12 cellular contexts compared by ENCODE assay signal in the genomic region with DNA sequence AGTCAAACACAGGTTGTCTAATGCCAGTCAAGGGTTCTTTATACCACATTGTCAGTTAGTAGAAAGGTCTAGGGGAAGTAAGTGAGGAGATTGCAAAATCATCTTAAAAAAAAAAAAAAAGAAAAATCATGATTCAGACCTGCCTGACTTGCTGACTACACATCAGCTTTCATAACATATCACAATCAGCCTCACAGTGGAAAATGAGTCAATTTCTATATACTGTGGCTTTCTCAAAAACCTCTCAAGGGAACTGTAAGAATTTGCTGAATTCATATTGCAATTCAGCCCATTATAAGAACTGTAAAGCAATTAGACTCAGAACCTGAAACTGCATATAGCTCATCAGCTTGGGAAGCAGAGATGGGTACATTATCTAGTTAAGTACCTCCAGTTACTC.
DNase-seq lines count a peak whose midpoint lies in the region; ATAC-seq and TF ChIP-seq lines count a peak whose summit lies in the region.
"Had no signal": no experiment of that assay in that cellular context is flagged by ENCODE, and none has a peak within 500 bp of the region (broad histone marks: within the 10 kb centered on the region; RNA-seq: fewer than 3 reads in every experiment).

No MANE protein-coding gene starts in this region.

- DNase-seq in activated CD8-positive, alpha-beta T cell treated with anti-CD3 and anti-CD28 coated beads for 36 hours: no peak
- no peak for DNase-seq in activated CD8-positive, alpha-beta T cell treated with anti-CD3 and anti-CD28 coated beads, Interleukin-2, amount 10 ng/mL, durations not matched to agents 7 days and 5 days
- peak; percentile 42 for DNase-seq in RKO (ENCODE audit: low spot score)
- peak; percentile 91 for DNase-seq in fibroblast of pulmonary artery (ENCODE audit: low read depth)
- no peak for DNase-seq in thoracic aorta (ENCODE audit: low spot score)
- DNase-seq in activated CD8-positive, alpha-beta memory T cell treated with anti-CD3 and anti-CD28 coated beads, Interleukin-2, amount 10 ng/mL, durations not matched to agents 7 days and 5 days: no peak
- DNase-seq in SJCRH30: no peak
- DNase-seq: NCI-H526; stimulated activated CD4-positive, alpha-beta T cell treated with anti-CD3 and anti-CD28 coated beads, Interleukin-2, amount 100 ng/mL, for 24 hours had no signal

- ATAC-seq in activated CD8-positive, alpha-beta T cell treated with anti-CD3 and anti-CD28 coated beads for 36 hours: peak; percentile 51
- ATAC-seq in activated CD8-positive, alpha-beta T cell treated with anti-CD3 and anti-CD28 coated beads, Interleukin-2, amount 10 ng/mL, durations not matched to agents 7 days and 5 days: no peak
- ATAC-seq in thoracic aorta (ENCODE audit: insufficient number of reproducible peaks, low FRiP score, low read depth): peak; percentile 46
- ATAC-seq in GM18868 (IDR thresholded peaks at IDR 0.05; ENCODE audit: unreplicated experiment): no peak
- no peak for ATAC-seq in activated CD8-positive, alpha-beta memory T cell treated with anti-CD3 and anti-CD28 coated beads, Interleukin-2, amount 10 ng/mL, durations not matched to agents 7 days and 5 days

- H3K36me3 ChIP-seq in thoracic aorta (no peaks in the 10 kb centered on the region), SJCRH30 (no peaks in the 10 kb centered on the region)
- H3K36me3 ChIP-seq: BLaER1 had no signal

- no peaks in the 10 kb centered on the region for H3K27me3 Mint-ChIP-seq in activated CD8-positive, alpha-beta T cell treated with anti-CD3 and anti-CD28 coated beads for 36 hours
- no peaks in the 10 kb centered on the region for H3K27me3 Mint-ChIP-seq in activated CD8-positive, alpha-beta T cell treated with anti-CD3 and anti-CD28 coated beads, Interleukin-2, amount 10 ng/mL, durations not matched to agents 7 days and 5 days (ENCODE audit: low read depth)
- H3K27me3 Mint-ChIP-seq in activated CD8-positive, alpha-beta memory T cell treated with anti-CD3 and anti-CD28 coated beads, Interleukin-2, amount 10 ng/mL, durations not matched to agents 7 days and 5 days: no peaks in the 10 kb centered on the region
- H3K27me3 Mint-ChIP-seq: natural killer cell treated with Interleukin-12 subunit alpha and Interleukin-12 subunit beta and Interleukin-15 and Interleukin-18, amount 100 ng/mL, for 72 hours had no signal

- H3K27me3 ChIP-seq in thoracic aorta (replicated peaks; ENCODE audit: insufficient read depth) (no peaks in the 10 kb centered on the region), SJCRH30 (no peaks in the 10 kb centered on the region)
- H3K27me3 ChIP-seq: BLaER1 had no signal

- no peak overlapping the region for H3K27ac Mint-ChIP-seq in activated CD8-positive, alpha-beta T cell treated with anti-CD3 and anti-CD28 coated beads for 36 hours
- H3K27ac Mint-ChIP-seq in activated CD8-positive, alpha-beta T cell treated with anti-CD3 and anti-CD28 coated beads, Interleukin-2, amount 10 ng/mL, durations not matched to agents 7 days and 5 days: no peak overlapping the region
- H3K27ac Mint-ChIP-seq in activated CD8-positive, alpha-beta memory T cell treated with anti-CD3 and anti-CD28 coated beads, Interleukin-2, amount 10 ng/mL, durations not matched to agents 7 days and 5 days: no peak overlapping the region
- H3K27ac Mint-ChIP-seq: natural killer cell treated with Interleukin-12 subunit alpha and Interleukin-12 subunit beta and Interleukin-15 and Interleukin-18, amount 100 ng/mL, for 72 hours had no signal

- POLR2A ChIA-PET in activated CD8-positive, alpha-beta T cell treated with anti-CD3 and anti-CD28 coated beads for 36 hours (lab: Charles Lee): no interaction called here
- POLR2A ChIA-PET in activated CD8-positive, alpha-beta T cell treated with anti-CD3 and anti-CD28 coated beads, Interleukin-2, amount 10 ng/mL, durations not matched to agents 7 days and 5 days (lab: Charles Lee): no interaction called here

- intact Hi-C loops in activated CD8-positive, alpha-beta T cell treated with anti-CD3 and anti-CD28 coated beads for 36 hours (cut with micrococcal nuclease): no loop called here

- CTCF ChIA-PET in activated CD8-positive, alpha-beta T cell treated with anti-CD3 and anti-CD28 coated beads for 36 hours (lab: Charles Lee): no interaction called here
- CTCF ChIA-PET in activated CD8-positive, alpha-beta T cell treated with anti-CD3 and anti-CD28 coated beads, Interleukin-2, amount 10 ng/mL, durations not matched to agents 7 days and 5 days (lab: Charles Lee): no interaction called here
- CTCF ChIA-PET in activated CD8-positive, alpha-beta memory T cell treated with anti-CD3 and anti-CD28 coated beads, Interleukin-2, amount 10 ng/mL, durations not matched to agents 7 days and 5 days (lab: Charles Lee): no interaction called here

- H3K36me3 Mint-ChIP-seq in activated CD8-positive, alpha-beta T cell treated with anti-CD3 and anti-CD28 coated beads for 36 hours (ENCODE audit: low read depth): no peaks in the 10 kb centered on the region
- H3K36me3 Mint-ChIP-seq in activated CD8-positive, alpha-beta T cell treated with anti-CD3 and anti-CD28 coated beads, Interleukin-2, amount 10 ng/mL, durations not matched to agents 7 days and 5 days (ENCODE audit: low read depth): no peaks in the 10 kb centered on the region
- H3K36me3 Mint-ChIP-seq in activated CD8-positive, alpha-beta memory T cell treated with anti-CD3 and anti-CD28 coated beads, Interleukin-2, amount 10 ng/mL, durations not matched to agents 7 days and 5 days: no peaks in the 10 kb centered on the region
- H3K36me3 Mint-ChIP-seq: natural killer cell treated with Interleukin-12 subunit alpha and Interleukin-12 subunit beta and Interleukin-15 and Interleukin-18, amount 100 ng/mL, for 72 hours had no signal

- H3K4me1 ChIP-seq in thoracic aorta (ENCODE audit: control insufficient read depth in 1 of 2, low read depth in 2 of 2) (peaks cover 0 to 23% of the 10 kb centered on the region in 2 donors), SJCRH30 (peaks cover 9% of the 10 kb centered on the region)
- H3K4me1 ChIP-seq: BLaER1 had no signal

- H3K27ac ChIP-seq in thoracic aorta (no peak overlapping the region), SJCRH30 (no peak overlapping the region)
- H3K27ac ChIP-seq: BLaER1 had no signal

- H3K9me3 ChIP-seq in thoracic aorta (no peaks in the 10 kb centered on the region), SJCRH30 (replicated peaks) (no peaks in the 10 kb centered on the region)
- H3K9me3 ChIP-seq: BLaER1 had no signal

- H3K9me3 Mint-ChIP-seq in activated CD8-positive, alpha-beta T cell treated with anti-CD3 and anti-CD28 coated beads for 36 hours: no peaks in the 10 kb centered on the region
- no peaks in the 10 kb centered on the region for H3K9me3 Mint-ChIP-seq in activated CD8-positive, alpha-beta T cell treated with anti-CD3 and anti-CD28 coated beads, Interleukin-2, amount 10 ng/mL, durations not matched to agents 7 days and 5 days (ENCODE audit: insufficient read depth)
- peaks cover 7% of the 10 kb centered on the region for H3K9me3 Mint-ChIP-seq in activated CD8-positive, alpha-beta memory T cell treated with anti-CD3 and anti-CD28 coated beads, Interleukin-2, amount 10 ng/mL, durations not matched to agents 7 days and 5 days (ENCODE audit: low read depth)

- no peak overlapping the region for H3K4me3 ChIP-seq in fibroblast of pulmonary artery (replicated peaks; ENCODE audit: low read depth, low read length)
- H3K4me3 ChIP-seq in thoracic aorta: no peak overlapping the region
- no peak overlapping the region for H3K4me3 ChIP-seq in SJCRH30
- H3K4me3 ChIP-seq: BLaER1 had no signal

- TF ChIP-seq CTCF in activated CD8-positive, alpha-beta T cell treated with anti-CD3 and anti-CD28 coated beads for 36 hours (IDR thresholded peaks at IDR 0.05): no peak
- TF ChIP-seq CTCF in fibroblast of pulmonary artery (IDR thresholded peaks at IDR 0.05; ENCODE audit: low read length, missing control alignments) (no peak), thoracic aorta (IDR thresholded peaks at IDR 0.05) (no peak)

- H3K4me1 Mint-ChIP-seq in activated CD8-positive, alpha-beta T cell treated with anti-CD3 and anti-CD28 coated beads for 36 hours (ENCODE audit: low read depth): no peaks in the 10 kb centered on the region
- H3K4me1 Mint-ChIP-seq in activated CD8-positive, alpha-beta T cell treated with anti-CD3 and anti-CD28 coated beads, Interleukin-2, amount 10 ng/mL, durations not matched to agents 7 days and 5 days (ENCODE audit: low read depth): no peaks in the 10 kb centered on the region
- H3K4me1 Mint-ChIP-seq in activated CD8-positive, alpha-beta memory T cell treated with anti-CD3 and anti-CD28 coated beads, Interleukin-2, amount 10 ng/mL, durations not matched to agents 7 days and 5 days: no peaks in the 10 kb centered on the region

- H3K4me3 Mint-ChIP-seq in activated CD8-positive, alpha-beta T cell treated with anti-CD3 and anti-CD28 coated beads for 36 hours: no peak overlapping the region
- no peak overlapping the region for H3K4me3 Mint-ChIP-seq in activated CD8-positive, alpha-beta T cell treated with anti-CD3 and anti-CD28 coated beads, Interleukin-2, amount 10 ng/mL, durations not matched to agents 7 days and 5 days
- H3K4me3 Mint-ChIP-seq in activated CD8-positive, alpha-beta memory T cell treated with anti-CD3 and anti-CD28 coated beads, Interleukin-2, amount 10 ng/mL, durations not matched to agents 7 days and 5 days: no peak overlapping the region
- H3K4me3 Mint-ChIP-seq: natural killer cell treated with Interleukin-12 subunit alpha and Interleukin-12 subunit beta and Interleukin-15 and Interleukin-18, amount 100 ng/mL, for 72 hours had no signal

Comparison
In these comparisons a context has a peak if more than half of its experiments do, and no peak if none do; other contexts are left out.
1. ATAC-seq: peak in activated CD8-positive, alpha-beta T cell treated with anti-CD3 and anti-CD28 coated beads for 36 hours (single experiment) and thoracic aorta (single experiment); none in activated CD8-positive, alpha-beta T cell treated with anti-CD3 and anti-CD28 coated beads, Interleukin-2, amount 10 ng/mL, durations not matched to agents 7 days and 5 days (single experiment), GM18868 (single experiment) and activated CD8-positive, alpha-beta memory T cell treated with anti-CD3 and anti-CD28 coated beads, Interleukin-2, amount 10 ng/mL, durations not matched to agents 7 days and 5 days (single experiment).
2. DNase-seq: peak in RKO (single experiment) and fibroblast of pulmonary artery (single experiment); none in activated CD8-positive, alpha-beta T cell treated with anti-CD3 and anti-CD28 coated beads for 36 hours (single experiment), activated CD8-positive, alpha-beta T cell treated with anti-CD3 and anti-CD28 coated beads, Interleukin-2, amount 10 ng/mL, durations not matched to agents 7 days and 5 days (single experiment), thoracic aorta (single experiment), activated CD8-positive, alpha-beta memory T cell treated with anti-CD3 and anti-CD28 coated beads, Interleukin-2, amount 10 ng/mL, durations not matched to agents 7 days and 5 days (single experiment) and SJCRH30 (0 of 2).